15 cellular contexts compared by ENCODE assay signal in genomic region chr1:25278371-25278770, GRCh38. TPM values are rescaled to one million over a fixed set of nuclear protein-coding genes. Genes with fewer than 3 reads are reported as not detected.
"Had no signal": no experiment of that assay in that cellular context is flagged by ENCODE, and none has a peak within 500 bp of the region (broad histone marks: within the 10 kb centered on the region; RNA-seq: fewer than 3 reads in every experiment).

No MANE protein-coding gene starts in this region.

RNA-seq across cellular contexts. Expression of gene RHD, which starts 6.1 kb away (rescaled TPM):
- total RNA-seq: foreskin keratinocyte; gastroesophageal sphincter; heart left ventricle; hepatocyte; kidney; lower leg skin; mesothelial cell of epicardium; mucosa of descending colon; natural killer cell treated with Interleukin-12 subunit alpha and Interleukin-12 subunit beta and Interleukin-15 and Interleukin-18, amount 100 ng/mL, for 72 hours; omental fat pad; pancreas; posterior vena cava; pulmonary artery endothelial cell had no signal
- polyA plus RNA-seq: esophagus, foreskin keratinocyte, heart left ventricle, pancreas, urinary bladder had no signal
